In genomic region chr7:124413029-124413428, GRCh38 we compare ENCODE assay signal across 20 cellular contexts.
A peak's percentile ranks its signal among the peaks of the same experiment; 100 is the strongest.
DNase-seq lines count a peak whose midpoint lies in the region; ATAC-seq and TF ChIP-seq lines count a peak whose summit lies in the region.
"Had no signal": no experiment of that assay in that cellular context is flagged by ENCODE, and none has a peak within 500 bp of the region (broad histone marks: within the 10 kb centered on the region; RNA-seq: fewer than 3 reads in every experiment).

No MANE protein-coding gene starts in this region.

- no peaks in the 10 kb centered on the region for H3K9me3 ChIP-seq in mucosa of descending colon
- no peaks in the 10 kb centered on the region for H3K9me3 ChIP-seq in prostate gland
- H3K9me3 ChIP-seq: SJCRH30 had no signal

- no peaks in the 10 kb centered on the region for H3K27me3 ChIP-seq in prostate gland (replicated peaks; ENCODE audit: insufficient read depth)
- H3K27me3 ChIP-seq: SJCRH30 had no signal

- no peak for TF ChIP-seq CTCF in GM12865 (IDR thresholded peaks at IDR 0.05; ENCODE audit: insufficient read depth, low read depth, low read length, missing control alignments)
- TF ChIP-seq CTCF in mucosa of descending colon (IDR thresholded peaks at IDR 0.05), result no peak
- no peak for TF ChIP-seq CTCF in prostate gland (IDR thresholded peaks at IDR 0.05)

- intact Hi-C loops in mucosa of descending colon (cut with DNase I, micrococcal nuclease) (no loop called here), prostate gland (cut with DNase I) (no loop called here)

- peak; percentile 77 for ATAC-seq in GM19324 (IDR thresholded peaks at IDR 0.05; ENCODE audit: low FRiP score, unreplicated experiment)
- peak; percentile 52 for ATAC-seq in HG03520 (IDR thresholded peaks at IDR 0.05; ENCODE audit: unreplicated experiment)
- no peak for ATAC-seq in mucosa of descending colon
- ATAC-seq: T-helper 17 cell had no signal

- H3K27ac ChIP-seq in prostate gland, result no peak overlapping the region
- H3K27ac ChIP-seq: PC-9, SJCRH30 had no signal

- WGBS in prostate gland, result 54% methylated on average over 3 of the region's 3 CpGs

- DNase-seq in GM12865 (ENCODE audit: low read depth) (peak; percentile 49), RPMI8226 (peak; percentile 6), mucosa of descending colon (no peak), NCI-H2107 treated with DMSO at 0.1 percent for 48 hours (lab: John Stamatoyannopoulos, UW; ENCODE audit: unreplicated experiment) (no peak), prostate gland (ENCODE audit: low spot score) (no peak)
- DNase-seq in activated naive CD4-positive, alpha-beta T cell treated with anti-CD3 and anti-CD28 coated beads, Interleukin-2, amount 50 U/mL, for 16 hours, result no peak
- DNase-seq: 8988T, DMS 273 treated with DMSO at 0.1 percent for 48 hours, GDM1, HFFc6, MV-4-11, NCI-H1417, NCI-H187 treated with DMSO at 0.1 percent for 48 hours, NCI-H345, NCI-H524 treated with DMSO at 0.1 percent for 48 hours, PC-9, SJCRH30, T-helper 17 cell had no signal

- H3K36me3 ChIP-seq in mucosa of descending colon (ENCODE audit: low read depth) (no peaks in the 10 kb centered on the region), prostate gland (no peaks in the 10 kb centered on the region)
- H3K36me3 ChIP-seq: SJCRH30 had no signal

- H3K4me3 ChIP-seq in GM12865 (ENCODE audit: low read depth, low read length), result no peak overlapping the region; the same call in 1 of the 2 replicates
- no peak overlapping the region for H3K4me3 ChIP-seq in mucosa of descending colon
- H3K4me3 ChIP-seq in prostate gland, result no peak overlapping the region
- H3K4me3 ChIP-seq: PC-9, SJCRH30 had no signal

- H3K4me1 ChIP-seq in mucosa of descending colon (ENCODE audit: low read depth) (no peaks in the 10 kb centered on the region), prostate gland (replicated peaks) (no peaks in the 10 kb centered on the region)
- H3K4me1 ChIP-seq: SJCRH30 had no signal

- no peak for TF ChIP-seq POLR2A in prostate gland (IDR thresholded peaks at IDR 0.05)

Comparison
In these comparisons a context has a peak if more than half of its experiments do, and no peak if none do; other contexts are left out.
1. DNase-seq: peak in GM12865 (single experiment) and RPMI8226 (single experiment); none in activated naive CD4-positive, alpha-beta T cell treated with anti-CD3 and anti-CD28 coated beads, Interleukin-2, amount 50 U/mL, for 16 hours (single experiment), mucosa of descending colon (0 of 3), NCI-H2107 treated with DMSO at 0.1 percent for 48 hours (single experiment) and prostate gland (single experiment).